ENCODE assay signal across 8 cellular contexts in genomic region chr10:12349628-12350166, GRCh38. TPM values are rescaled to one million over a fixed set of nuclear protein-coding genes. Genes with fewer than 3 reads are reported as not detected.
DNase-seq lines count a peak whose midpoint lies in the region; ATAC-seq and TF ChIP-seq lines count a peak whose summit lies in the region.

No MANE protein-coding gene starts in this region.

- WGBS in HUES64, result under 1% methylated on average over 73 of the region's 73 CpGs

- TF ChIP-seq CTCF in AG10803 (conservative IDR thresholded peaks at IDR 0.05; ENCODE audit: low read length), result no peak

- H3K27me3 ChIP-seq in HUES64 (ENCODE audit: insufficient read depth, low read length), result peaks cover 42% of the 10 kb centered on the region

- peaks cover 0 to 8% of the 10 kb centered on the region in 2 donors for H3K27me3 Mint-ChIP-seq in natural killer cell treated with Interleukin-12 subunit alpha and Interleukin-12 subunit beta and Interleukin-15 and Interleukin-18, amount 100 ng/mL, for 72 hours

- peak overlapping the region; percentile 53 for H3K9ac ChIP-seq in HUES64 (ENCODE audit: low read depth, low read length)

- peak overlapping the region; percentile 69 for H3K4me3 ChIP-seq in AG10803 (ENCODE audit: low read length)
- peak overlapping the region; percentile 74 for H3K4me3 ChIP-seq in HUES64 (ENCODE audit: low read length)

- peak overlapping the region; percentile 98 for H3K4me3 Mint-ChIP-seq in natural killer cell treated with Interleukin-12 subunit alpha and Interleukin-12 subunit beta and Interleukin-15 and Interleukin-18, amount 100 ng/mL, for 72 hours

- H3K36me3 Mint-ChIP-seq in natural killer cell treated with Interleukin-12 subunit alpha and Interleukin-12 subunit beta and Interleukin-15 and Interleukin-18, amount 100 ng/mL, for 72 hours, result no peaks in the 10 kb centered on the region

- no peaks in the 10 kb centered on the region for H3K36me3 ChIP-seq in HUES64 (ENCODE audit: insufficient read depth, low read length)

- peak overlapping the region; percentile 77 to 84 for H3K27ac Mint-ChIP-seq in natural killer cell treated with Interleukin-12 subunit alpha and Interleukin-12 subunit beta and Interleukin-15 and Interleukin-18, amount 100 ng/mL, for 72 hours

- peak; percentile 43 for ATAC-seq in GM19397 (IDR thresholded peaks at IDR 0.05; ENCODE audit: unreplicated experiment)
- no peak for ATAC-seq in natural killer cell treated with Interleukin-12 subunit alpha and Interleukin-12 subunit beta and Interleukin-15 and Interleukin-18, amount 100 ng/mL, for 72 hours

- peaks cover 13% of the 10 kb centered on the region for H3K4me1 ChIP-seq in HUES64 (ENCODE audit: insufficient read depth, low read length)

- H3K4me1 Mint-ChIP-seq in natural killer cell treated with Interleukin-12 subunit alpha and Interleukin-12 subunit beta and Interleukin-15 and Interleukin-18, amount 100 ng/mL, for 72 hours (ENCODE audit: low read depth in 2 of 2), result peaks cover 40 to 45% of the 10 kb centered on the region in 2 donors

- in situ Hi-C loops in ACHN (cut with HindIII; ENCODE audit: low pct_ligation_motif_present, low pct_unique_long_range_greater_than_20kb, low sequenced_read_pairs), result no loop called here

- no peaks in the 10 kb centered on the region for H3K9me3 ChIP-seq in HUES64 (ENCODE audit: insufficient read depth, low read depth, low read length)

- H3K27ac ChIP-seq in HUES64 (ENCODE audit: low read depth, low read length) (peak overlapping the region; percentile 52; the same call in 1 of the 2 replicates), cingulate gyrus (ENCODE audit: low read depth, low read length) (peak overlapping the region; percentile 65)

- H3K9me3 Mint-ChIP-seq in natural killer cell treated with Interleukin-12 subunit alpha and Interleukin-12 subunit beta and Interleukin-15 and Interleukin-18, amount 100 ng/mL, for 72 hours, result no peaks in the 10 kb centered on the region

- DNase-seq in AG10803 (ENCODE audit: low read depth) (no peak), ACHN (no peak), NCI-H1930 (lab: John Stamatoyannopoulos, UW) (no peak), NCI-H2227 treated with DMSO at 0.1 percent for 48 hours (lab: John Stamatoyannopoulos, UW) (no peak)
- DNase-seq in natural killer cell treated with Interleukin-12 subunit alpha and Interleukin-12 subunit beta and Interleukin-15 and Interleukin-18, amount 100 ng/mL, for 72 hours (ENCODE audit: low spot score), result no peak

RNA-seq across cellular contexts. Expression of gene CAMK1D, which starts 0.3 kb away (rescaled TPM):
- 4.1 TPM for polyA plus RNA-seq in HUES64 (2013, experiment 1 of 2)
- polyA plus RNA-seq in HUES64 (2013, experiment 2 of 2), result 4.8 TPM
- total RNA-seq in natural killer cell treated with Interleukin-12 subunit alpha and Interleukin-12 subunit beta and Interleukin-15 and Interleukin-18, amount 100 ng/mL, for 72 hours, result 10 to 100 TPM; 16.3 to 36.9 TPM
